1 cellular context compared by ENCODE assay signal in the genomic region with DNA sequence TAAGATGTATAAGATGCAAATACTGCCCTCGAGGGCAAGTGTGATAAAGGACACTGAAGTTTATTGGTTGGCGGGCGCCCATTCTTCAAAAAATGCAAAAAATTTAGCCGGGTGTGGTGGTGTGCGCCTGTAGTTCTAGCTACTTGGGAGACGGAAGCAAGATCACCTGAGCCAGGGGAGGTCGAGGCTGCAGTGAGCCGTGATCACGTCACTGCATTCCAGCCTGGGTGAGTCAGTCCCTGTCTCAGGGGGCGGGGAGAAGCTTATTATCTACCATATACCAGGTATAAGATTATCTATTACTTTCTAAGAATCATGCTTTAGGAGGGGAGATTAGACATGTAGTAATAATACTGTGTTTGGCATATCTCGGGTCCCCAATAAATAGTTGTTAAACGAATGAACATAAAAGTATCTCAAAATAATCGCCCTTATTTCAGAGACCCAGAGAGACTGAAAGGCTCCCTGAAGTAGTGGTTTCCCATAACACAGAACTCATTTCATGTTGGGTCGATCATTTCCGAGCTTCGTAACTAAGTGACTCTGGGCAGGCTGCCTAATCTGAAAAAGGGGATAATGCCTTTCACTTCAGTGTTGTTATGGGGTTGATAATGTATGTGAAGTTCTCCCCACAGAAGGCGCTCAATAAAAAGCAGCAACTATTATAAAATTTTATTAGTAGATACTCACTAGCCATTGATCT.
TF ChIP-seq lines count a peak whose summit lies in the region.

No MANE protein-coding gene starts in this region.

TF ChIP-seq in endothelial cell of umbilical vein, 7 proteins besides CTCF, POLR2A, EP300 and RAD21:
- TF ChIP-seq POLR2AphosphoS5 (IDR thresholded peaks at IDR 0.05; ENCODE audit: insufficient read depth, low read depth, low read length): no peak
- peak; percentile 50 for TF ChIP-seq FOS (IDR thresholded peaks at IDR 0.05; ENCODE audit: borderline replicate concordance, insufficient read depth, low read length)
